Comparison of ENCODE assay signal across 17 cellular contexts in the genomic region with DNA sequence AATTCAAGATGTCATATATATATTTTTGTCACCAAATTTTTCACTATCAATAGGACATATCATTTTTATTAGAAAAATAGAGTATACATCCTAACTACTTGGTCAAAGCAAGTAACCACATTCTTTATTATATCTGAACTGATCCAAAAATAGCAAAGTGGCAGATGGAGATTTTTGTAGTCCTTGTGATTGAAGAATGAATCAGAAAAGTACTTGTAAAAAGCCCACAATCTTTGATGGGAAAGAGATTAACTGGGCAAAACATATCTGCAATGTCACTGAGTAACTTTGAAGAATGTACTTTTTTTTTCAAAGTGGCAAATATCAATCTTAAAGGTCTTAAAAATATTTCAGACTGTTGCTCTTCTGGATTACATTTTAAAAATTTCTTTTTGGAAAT.
DNase-seq lines count a peak whose midpoint lies in the region; ATAC-seq and TF ChIP-seq lines count a peak whose summit lies in the region.
"Had no signal": no experiment of that assay in that cellular context is flagged by ENCODE, and none has a peak within 500 bp of the region (broad histone marks: within the 10 kb centered on the region; RNA-seq: fewer than 3 reads in every experiment).

No MANE protein-coding gene starts in this region.

- H3K36me3 ChIP-seq in BJ (ENCODE audit: control insufficient read depth, insufficient read depth, low read length): no peaks in the 10 kb centered on the region
- H3K36me3 ChIP-seq in smooth muscle cell (ENCODE audit: low read depth): no peaks in the 10 kb centered on the region
- H3K36me3 ChIP-seq: HAP-1 had no signal

- H3K4me2 ChIP-seq in smooth muscle cell: peak overlapping the region; percentile 1

- H3K27ac ChIP-seq in smooth muscle cell (ENCODE audit: low read depth): no peak overlapping the region
- H3K27ac ChIP-seq: C4-2B, HL-60 had no signal

- H3K27me3 ChIP-seq in BJ (ENCODE audit: control insufficient read depth, insufficient read depth, low read length) (no peaks in the 10 kb centered on the region), smooth muscle cell (ENCODE audit: low read depth) (no peaks in the 10 kb centered on the region)

- no peaks in the 10 kb centered on the region for H3F3A ChIP-seq in smooth muscle cell (ENCODE audit: low read depth)

- no peaks in the 10 kb centered on the region for H3K36me3 Mint-ChIP-seq in stimulated activated naive B cell treated with anti-CD40 and anti-IgM and Interleukin-4, amounts not matched to agents 10 μg/mL and 1 μg/mL and 100 μg/mL, for 72 hours
- H3K36me3 Mint-ChIP-seq: CD8-positive, alpha-beta T cell had no signal

- no peaks in the 10 kb centered on the region for H3K4me1 Mint-ChIP-seq in stimulated activated naive B cell treated with anti-CD40 and anti-IgM and Interleukin-4, amounts not matched to agents 10 μg/mL and 1 μg/mL and 100 μg/mL, for 72 hours

- CTCF ChIA-PET in BJ (lab: Yijun Ruan, JAX): interaction anchor here (1.0 to 1.4 kb wide), 2 partner anchors 13 to 24 kb away, joined by 3 read pairs; no protein-coding TSS in a partner anchor

- H3K27ac Mint-ChIP-seq in stimulated activated naive B cell treated with anti-CD40 and anti-IgM and Interleukin-4, amounts not matched to agents 10 μg/mL and 1 μg/mL and 100 μg/mL, for 72 hours: no peak overlapping the region
- H3K27ac Mint-ChIP-seq: CD8-positive, alpha-beta T cell had no signal

- intact Hi-C loops in posterior vena cava (cut with DNase I): no loop called here

- no peaks in the 10 kb centered on the region for H3K27me3 Mint-ChIP-seq in stimulated activated naive B cell treated with anti-CD40 and anti-IgM and Interleukin-4, amounts not matched to agents 10 μg/mL and 1 μg/mL and 100 μg/mL, for 72 hours

- no peaks in the 10 kb centered on the region for H3K79me2 ChIP-seq in smooth muscle cell (ENCODE audit: low read depth)

- H3K9me3 ChIP-seq in smooth muscle cell (replicated peaks; ENCODE audit: low read depth): no peaks in the 10 kb centered on the region
- H3K9me3 ChIP-seq: HAP-1 had no signal

- POLR2A ChIA-PET in BJ (lab: Charles Lee): no interaction called here

- H3K4me3 Mint-ChIP-seq in stimulated activated naive B cell treated with anti-CD40 and anti-IgM and Interleukin-4, amounts not matched to agents 10 μg/mL and 1 μg/mL and 100 μg/mL, for 72 hours: no peak overlapping the region
- H3K4me3 Mint-ChIP-seq: CD8-positive, alpha-beta T cell had no signal

- no peaks in the 10 kb centered on the region for H3K4me1 ChIP-seq in smooth muscle cell (ENCODE audit: low read depth)
- H3K4me1 ChIP-seq: HAP-1 had no signal

- H2AFZ ChIP-seq in smooth muscle cell (ENCODE audit: low read depth): no peak overlapping the region

- in situ Hi-C loops in G401 (cut with HindIII; ENCODE audit: low sequenced_read_pairs): no loop called here

- no peak overlapping the region for H3K4me3 ChIP-seq in BJ (ENCODE audit: low read depth, low read length)
- H3K4me3 ChIP-seq in smooth muscle cell: no peak overlapping the region
- H3K4me3 ChIP-seq: HAP-1, K562 had no signal

- H3K9ac ChIP-seq in smooth muscle cell (ENCODE audit: low read depth): no peak overlapping the region

- DNase-seq in BJ (ENCODE audit: low read depth): peak; percentile 20
- DNase-seq in G401 (ENCODE audit: low spot score): peak; percentile 47
- DNase-seq in cerebellum (ENCODE audit: low spot score): peak; percentile 12
- DNase-seq in smooth muscle cell (lab: John Stamatoyannopoulos, UW; ENCODE audit: unreplicated experiment): no peak
- no peak for DNase-seq in posterior vena cava (ENCODE audit: low spot score)
- no peak for DNase-seq in CD1c-positive myeloid dendritic cell (ENCODE audit: extremely low spot score)
- DNase-seq in stimulated activated naive B cell treated with anti-CD40 and anti-IgM and Interleukin-4, amounts not matched to agents 10 μg/mL and 1 μg/mL and 100 μg/mL, for 72 hours: no peak
- DNase-seq: 8988T; ACHN; CD8-positive, alpha-beta T cell; COR-L47; DMS53; Karpas-422 had no signal

- TF ChIP-seq CTCF in BJ (IDR thresholded peaks at IDR 0.05; ENCODE audit: insufficient read depth, low read depth, low read length): no peak
- no peak for TF ChIP-seq CTCF in smooth muscle cell (IDR thresholded peaks at IDR 0.05; ENCODE audit: borderline replicate concordance, insufficient read depth, poor library complexity, severe bottlenecking)

- no peaks in the 10 kb centered on the region for H4K20me1 ChIP-seq in smooth muscle cell (ENCODE audit: low read depth)

- peaks cover 3 to 13% of the 10 kb centered on the region in 2 donors for H3K9me3 Mint-ChIP-seq in stimulated activated naive B cell treated with anti-CD40 and anti-IgM and Interleukin-4, amounts not matched to agents 10 μg/mL and 1 μg/mL and 100 μg/mL, for 72 hours

- no peak for ATAC-seq in stimulated activated naive B cell treated with anti-CD40 and anti-IgM and Interleukin-4, amounts not matched to agents 10 μg/mL and 1 μg/mL and 100 μg/mL, for 72 hours (replicated peaks)
- ATAC-seq: CD8-positive, alpha-beta T cell; K562 had no signal

Comparison
In these comparisons a context has a peak if more than half of its experiments do, and no peak if none do; other contexts are left out.
1. DNase-seq: peak in BJ (single experiment), G401 (single experiment) and cerebellum (single experiment); none in smooth muscle cell (single experiment), posterior vena cava (single experiment), CD1c-positive myeloid dendritic cell (single experiment) and stimulated activated naive B cell treated with anti-CD40 and anti-IgM and Interleukin-4, amounts not matched to agents 10 μg/mL and 1 μg/mL and 100 μg/mL, for 72 hours (single experiment).